Comparison of ENCODE assay signal across 1 cellular context in the genomic region with DNA sequence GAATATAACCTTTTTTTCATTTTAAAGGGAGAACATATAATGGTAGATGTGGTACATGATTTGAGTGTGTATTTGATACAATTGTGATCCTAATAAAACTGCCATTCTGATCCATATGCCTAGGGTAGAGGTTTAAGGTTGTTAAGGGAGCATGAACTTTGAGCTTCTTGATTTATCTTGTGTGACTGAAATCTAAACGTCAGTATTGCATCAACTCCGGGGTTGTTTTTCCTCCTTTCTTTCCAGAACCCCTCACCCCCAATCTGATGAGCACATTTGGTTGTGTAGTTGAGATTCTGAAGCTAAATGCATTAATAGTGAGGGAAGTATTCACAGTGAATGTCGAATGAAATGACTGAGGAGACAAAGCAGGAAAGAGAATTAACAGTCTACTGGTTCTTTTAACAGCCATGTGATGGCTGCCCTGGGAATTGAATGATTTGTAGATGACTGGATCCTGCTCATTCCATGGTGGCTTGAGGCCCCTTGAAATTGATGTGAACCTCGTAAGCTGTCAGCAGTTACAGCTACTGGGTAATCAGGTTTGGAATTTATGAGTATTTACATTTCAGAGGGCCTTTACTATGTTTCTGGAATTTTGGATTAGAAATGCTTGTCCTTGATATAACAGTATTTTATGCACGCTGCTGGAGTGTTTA.
TF ChIP-seq lines count a peak whose summit lies in the region.

No MANE protein-coding gene starts in this region.

TF ChIP-seq in IMR-90, 13 proteins besides CTCF, POLR2A, EP300 and RAD21 (continued from another document):
- TF ChIP-seq RCOR1 (IDR thresholded peaks at IDR 0.05; ENCODE audit: insufficient replicate concordance, low read length) = no peak
- TF ChIP-seq, protein P1, sequence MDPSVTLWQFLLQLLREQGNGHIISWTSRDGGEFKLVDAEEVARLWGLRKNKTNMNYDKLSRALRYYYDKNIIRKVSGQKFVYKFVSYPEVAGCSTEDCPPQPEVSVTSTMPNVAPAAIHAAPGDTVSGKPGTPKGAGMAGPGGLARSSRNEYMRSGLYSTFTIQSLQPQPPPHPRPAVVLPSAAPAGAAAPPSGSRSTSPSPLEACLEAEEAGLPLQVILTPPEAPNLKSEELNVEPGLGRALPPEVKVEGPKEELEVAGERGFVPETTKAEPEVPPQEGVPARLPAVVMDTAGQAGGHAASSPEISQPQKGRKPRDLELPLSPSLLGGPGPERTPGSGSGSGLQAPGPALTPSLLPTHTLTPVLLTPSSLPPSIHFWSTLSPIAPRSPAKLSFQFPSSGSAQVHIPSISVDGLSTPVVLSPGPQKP (IDR thresholded peaks at IDR 0.05; ENCODE audit: borderline replicate concordance, low read depth, low read length) = no peak
- TF ChIP-seq, protein P2, sequence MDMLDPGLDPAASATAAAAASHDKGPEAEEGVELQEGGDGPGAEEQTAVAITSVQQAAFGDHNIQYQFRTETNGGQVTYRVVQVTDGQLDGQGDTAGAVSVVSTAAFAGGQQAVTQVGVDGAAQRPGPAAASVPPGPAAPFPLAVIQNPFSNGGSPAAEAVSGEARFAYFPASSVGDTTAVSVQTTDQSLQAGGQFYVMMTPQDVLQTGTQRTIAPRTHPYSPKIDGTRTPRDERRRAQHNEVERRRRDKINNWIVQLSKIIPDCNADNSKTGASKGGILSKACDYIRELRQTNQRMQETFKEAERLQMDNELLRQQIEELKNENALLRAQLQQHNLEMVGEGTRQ (IDR thresholded peaks at IDR 0.05; ENCODE audit: low read depth, low read length) = no peak
- no peak for TF ChIP-seq BHLHE40 (IDR thresholded peaks at IDR 0.05; ENCODE audit: low read depth, low read length)
- no peak for TF ChIP-seq FOS (IDR thresholded peaks at IDR 0.05; ENCODE audit: low read depth, low read length)
